Comparison of ENCODE assay signal across 13 cellular contexts in the genomic region with DNA sequence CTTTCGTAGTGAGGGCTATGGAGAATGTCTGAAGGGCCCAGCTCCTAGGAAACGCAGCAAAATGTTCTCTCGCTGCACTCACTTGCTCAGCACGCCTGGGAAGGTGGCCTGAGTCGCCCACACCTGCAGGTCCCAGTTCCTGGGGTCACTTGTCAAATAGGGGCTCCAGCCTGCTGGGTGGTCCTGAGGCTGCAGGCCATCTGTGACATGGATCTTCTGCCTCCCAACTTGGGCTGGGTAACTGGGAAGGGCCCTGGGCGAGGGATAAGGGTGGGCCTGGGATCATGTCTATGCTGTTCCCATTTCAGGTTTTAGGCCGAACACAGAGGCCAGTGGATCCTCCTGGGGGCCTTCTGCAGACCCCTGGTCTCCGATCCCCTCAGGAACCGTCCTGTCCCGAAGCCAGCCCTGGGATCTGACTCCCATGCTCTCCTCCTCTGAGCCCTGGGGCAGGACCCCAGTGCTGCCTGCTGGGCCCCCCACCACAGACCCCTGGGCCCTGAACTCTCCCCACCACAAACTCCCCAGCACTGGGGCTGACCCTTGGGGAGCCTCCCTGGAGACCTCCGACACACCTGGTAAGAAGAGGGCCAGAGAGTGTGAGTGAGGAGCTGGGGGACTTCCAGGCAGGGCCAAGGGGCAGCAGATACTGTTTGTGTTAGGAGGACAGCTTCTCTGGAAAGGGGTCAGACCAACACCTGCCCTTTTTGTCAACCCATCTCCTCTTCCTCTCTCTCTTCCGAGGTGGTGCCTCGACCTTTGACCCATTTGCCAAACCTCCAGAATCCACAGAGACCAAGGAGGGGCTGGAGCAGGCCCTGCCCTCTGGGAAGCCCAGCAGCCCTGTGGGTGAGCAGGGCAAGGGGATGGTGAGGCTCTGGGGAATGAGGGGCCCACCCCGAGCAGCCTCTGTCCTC. TPM values are rescaled to one million over a fixed set of nuclear protein-coding genes. Genes with fewer than 3 reads are reported as not detected.
DNase-seq lines count a peak whose midpoint lies in the region; ATAC-seq, FAIRE-seq and TF ChIP-seq lines count a peak whose summit lies in the region.
"Had no signal": no experiment of that assay in that cellular context is flagged by ENCODE, and none has a peak within 500 bp of the region (broad histone marks: within the 10 kb centered on the region; RNA-seq: fewer than 3 reads in every experiment).

No MANE protein-coding gene starts in this region.

- H3K4me2 ChIP-seq in GM23248 (ENCODE audit: unreplicated experiment): peak overlapping the region; percentile 75

- no peaks in the 10 kb centered on the region for H3K9me2 ChIP-seq in GM23248 (ENCODE audit: insufficient read depth)

- H3K4me3 ChIP-seq in GM23248: peak overlapping the region; percentile 70; the same call in 1 of the 2 replicates
- H3K4me3 ChIP-seq in iPS-15b (ENCODE audit: low read depth, low read length): peak overlapping the region; percentile 56
- H3K4me3 ChIP-seq in small intestine (ENCODE audit: low read depth in 1 of 2, low read length in 2 of 2): no peak overlapping the region

- no peak overlapping the region for H3K9ac ChIP-seq in GM23248
- H3K9ac ChIP-seq in iPS-15b (ENCODE audit: low read depth, low read length): peak overlapping the region; percentile 13

- no peaks in the 10 kb centered on the region for H4K20me1 ChIP-seq in GM23248 (ENCODE audit: insufficient read depth)

- ATAC-seq in SK-N-SH treated with all-trans-retinoic acid at 6 μM for 48 hours: peak; percentile 2; the same call in 2 of the 3 replicates
- no peak for ATAC-seq in GM19328 (IDR thresholded peaks at IDR 0.05; ENCODE audit: unreplicated experiment)
- ATAC-seq in GM18511 (IDR thresholded peaks at IDR 0.05; ENCODE audit: unreplicated experiment): no peak

- in situ Hi-C loops in GM23248 (cut with MboI): no loop called here

- no peaks in the 10 kb centered on the region for H3K79me2 ChIP-seq in GM23248 (ENCODE audit: insufficient read depth)

- H3K27ac ChIP-seq in GM23248 (no peak overlapping the region), small intestine (ENCODE audit: low read depth in 1 of 2, low read length in 1 of 2) (peak overlapping the region; percentile 28 to 46)

- H3K4me1 ChIP-seq in GM23248 (ENCODE audit: insufficient read depth) (peaks cover 9% of the 10 kb centered on the region), iPS-15b (ENCODE audit: control insufficient read depth, insufficient read depth, low read length) (peaks cover 10% of the 10 kb centered on the region), small intestine (ENCODE audit: control insufficient read depth in 2 of 2, insufficient read depth in 1 of 2, low read depth in 1 of 2, low read length in 1 of 2) (peaks cover 0 to 7% of the 10 kb centered on the region in 2 donors)

- WGBS in GM23248 (ENCODE audit: low coverage in 1 of 2, low lambda C conversion rate in 2 of 2, missing lambda C conversion rate in 2 of 2), 2 experiments: 83 to 85% methylated on average over 12 to 14 of the region's 14 CpGs
- whole genome bisulfite sequencing in small intestine, 3 donors: 75 to 90% (median 84%) methylated on average over 12 to 14 of the region's 14 CpGs

- DNase-seq in GM23248 (no peak), small intestine (peak; percentile 47)
- DNase-seq in activated effector memory CD4-positive, alpha-beta T cell treated with anti-CD3 and anti-CD28 coated beads, Interleukin-2, amount 50 U/mL, for 16 hours: no peak
- DNase-seq: activated B cell treated with CpG ODN at 0.5 μM for 24 hours; DMS79; stimulated activated CD4-positive, alpha-beta T cell treated with anti-CD3 and anti-CD28 coated beads, Interleukin-2, amount 100 ng/mL, for 24 hours had no signal

- H3K9me3 ChIP-seq in GM23248 (ENCODE audit: low read depth) (no peaks in the 10 kb centered on the region), iPS-15b (ENCODE audit: control insufficient read depth, insufficient read depth, low read length) (no peaks in the 10 kb centered on the region), small intestine (ENCODE audit: control insufficient read depth, low read depth) (no peaks in the 10 kb centered on the region)

- no peaks in the 10 kb centered on the region for H3F3A ChIP-seq in GM23248 (ENCODE audit: insufficient read depth)

- no peaks in the 10 kb centered on the region for H3K27me3 ChIP-seq in GM23248 (replicated peaks; ENCODE audit: insufficient read depth)
- peaks cover 13% of the 10 kb centered on the region for H3K27me3 ChIP-seq in iPS-15b (ENCODE audit: control insufficient read depth, insufficient read depth, low read length)
- no peaks in the 10 kb centered on the region for H3K27me3 ChIP-seq in small intestine (ENCODE audit: control insufficient read depth in 2 of 2, insufficient read depth in 2 of 2, low read length in 2 of 2)

- no peak overlapping the region for H2AFZ ChIP-seq in GM23248

- no peak for FAIRE-seq in small intestine (lab: Jason Lieb, UNC)

- H3K36me3 ChIP-seq in GM23248 (ENCODE audit: low read depth): no peaks in the 10 kb centered on the region
- no peaks in the 10 kb centered on the region for H3K36me3 ChIP-seq in iPS-15b (ENCODE audit: control insufficient read depth, insufficient read depth, low read length)
- no peaks in the 10 kb centered on the region for H3K36me3 ChIP-seq in small intestine (ENCODE audit: control insufficient read depth in 2 of 2, insufficient read depth in 2 of 2, low read length in 2 of 2)

TF ChIP-seq in SK-N-SH treated with all-trans-retinoic acid at 6 μM for 48 hours, 23 proteins besides CTCF, POLR2A, EP300 and RAD21:
- TF ChIP-seq, protein P1, sequence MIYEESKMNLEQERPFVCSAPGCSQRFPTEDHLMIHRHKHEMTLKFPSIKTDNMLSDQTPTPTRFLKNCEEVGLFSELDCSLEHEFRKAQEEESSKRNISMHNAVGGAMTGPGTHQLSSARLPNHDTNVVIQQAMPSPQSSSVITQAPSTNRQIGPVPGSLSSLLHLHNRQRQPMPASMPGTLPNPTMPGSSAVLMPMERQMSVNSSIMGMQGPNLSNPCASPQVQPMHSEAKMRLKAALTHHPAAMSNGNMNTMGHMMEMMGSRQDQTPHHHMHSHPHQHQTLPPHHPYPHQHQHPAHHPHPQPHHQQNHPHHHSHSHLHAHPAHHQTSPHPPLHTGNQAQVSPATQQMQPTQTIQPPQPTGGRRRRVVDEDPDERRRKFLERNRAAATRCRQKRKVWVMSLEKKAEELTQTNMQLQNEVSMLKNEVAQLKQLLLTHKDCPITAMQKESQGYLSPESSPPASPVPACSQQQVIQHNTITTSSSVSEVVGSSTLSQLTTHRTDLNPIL (CRISPR knock-in tag; IDR thresholded peaks at IDR 0.05; ENCODE audit: low read depth): no peak
- TF ChIP-seq RARB (CRISPR knock-in tag; IDR thresholded peaks at IDR 0.05) (no peak), ZFP30 (CRISPR knock-in tag; IDR thresholded peaks at IDR 0.05) (no peak), ESRRG (CRISPR knock-in tag; IDR thresholded peaks at IDR 0.05) (no peak), SNAI2 (CRISPR knock-in tag; IDR thresholded peaks at IDR 0.05) (no peak), ZNF70 (CRISPR knock-in tag; IDR thresholded peaks at IDR 0.05) (no peak), OSR1 (CRISPR knock-in tag; IDR thresholded peaks at IDR 0.05) (no peak)

RNA-seq across cellular contexts. Expression of a gene that starts 6.2 kb away (rescaled TPM):
- total RNA-seq in GM23248 (2014; rRNA removed; shearing (Covaris generic)): 146 TPM in 2 replicates
- polyA plus RNA-seq in GM23248 (2016; fragmentation: Nextera tagmentation; extraction: Ambion mirVana) (89.9 and 91.2 TPM in 2 replicates), small intestine (10 to 100 TPM in 2 of 3 donors, 1 to 10 TPM in 1; 7.0 to 26.6 (median 20.6) TPM)

RNA-seq across cellular contexts. Expression of a gene that starts 8.2 kb away (rescaled TPM):
- not detected in 2 replicates for total RNA-seq in GM23248 (2014; rRNA removed; shearing (Covaris generic))
- polyA plus RNA-seq in GM23248 (2016; fragmentation: Nextera tagmentation; extraction: Ambion mirVana): 0.13 TPM in 1 of 2 replicates, not detected in the other
- 10 to 100 TPM in 2 of 3 donors, 1 to 10 TPM in 1; 5.4 to 28.1 (median 17.4) TPM for polyA plus RNA-seq in small intestine
- total RNA-seq: activated B cell treated with CpG ODN at 0.5 μM for 24 hours, RPMI7951, temporal lobe had no signal

RNA-seq across cellular contexts. Expression of a gene that starts 19.8 kb away (rescaled TPM):
- total RNA-seq in GM23248 (2014; rRNA removed; shearing (Covaris generic)): 0.13 and 0.97 TPM in 2 replicates
- polyA plus RNA-seq in GM23248 (2016; fragmentation: Nextera tagmentation; extraction: Ambion mirVana) (0.06 and 0.16 TPM in 2 replicates), small intestine (under 1 TPM in 1 of 3 donors, not detected in 2; 0.03 TPM)
- total RNA-seq: dermis microvascular lymphatic vessel endothelial cell had no signal

RNA-seq across cellular contexts. Expression of a gene that starts 32.5 kb away (rescaled TPM):
- total RNA-seq in GM23248 (2014; rRNA removed; shearing (Covaris generic)): 0.32 and 0.89 TPM in 2 replicates
- polyA plus RNA-seq in GM23248 (2016; fragmentation: Nextera tagmentation; extraction: Ambion mirVana) (0.79 and 1.4 TPM in 2 replicates), small intestine (under 1 TPM in 2 of 3 donors, not detected in 1; 0.13 to 0.45 TPM)
- total RNA-seq: RPMI7951 had no signal

Comparison
In these comparisons a context has a peak if more than half of its experiments do, and no peak if none do; other contexts are left out.
1. H3K4me3 ChIP-seq: peak in GM23248 (single experiment) and iPS-15b (single experiment); none in small intestine (0 of 2).